8 cellular contexts compared by ENCODE assay signal in genomic region chr1:32741417-32742131, GRCh38. TPM values are rescaled to one million over a fixed set of nuclear protein-coding genes. Genes with fewer than 3 reads are reported as not detected.
DNase-seq lines count a peak whose midpoint lies in the region; ATAC-seq and TF ChIP-seq lines count a peak whose summit lies in the region.

No MANE protein-coding gene starts in this region.

- peak overlapping the region in 1 of 10 donors; percentile 72 for H3K27ac Mint-ChIP-seq in naive thymus-derived CD8-positive, alpha-beta T cell

- peaks cover 0 to 5% (median under 1%) of the 10 kb centered on the region in 4 donors for H3K4me1 Mint-ChIP-seq in naive thymus-derived CD8-positive, alpha-beta T cell

- H3K4me3 Mint-ChIP-seq in naive thymus-derived CD8-positive, alpha-beta T cell: peak overlapping the region; percentile 65 to 82 (median 74)

- no peak for TF ChIP-seq POLR2A in erythroblast (IDR thresholded peaks at IDR 0.05; ENCODE audit: low read length)

- H3K9me3 Mint-ChIP-seq in naive thymus-derived CD8-positive, alpha-beta T cell: no peaks in the 10 kb centered on the region

- POLR2A ChIA-PET in naive thymus-derived CD8-positive, alpha-beta T cell (lab: Charles Lee): no interaction called here

- peaks cover 2 to 34% (median 16%) of the 10 kb centered on the region in 5 donors for H3K27me3 Mint-ChIP-seq in naive thymus-derived CD8-positive, alpha-beta T cell

- ATAC-seq in naive thymus-derived CD8-positive, alpha-beta T cell: peak; percentile 20 to 61
- ATAC-seq in GM21786 (IDR thresholded peaks at IDR 0.05; ENCODE audit: unreplicated experiment) (no peak), GM18502 (IDR thresholded peaks at IDR 0.05; ENCODE audit: poor library complexity, unreplicated experiment) (no peak)

- H3K36me3 Mint-ChIP-seq in naive thymus-derived CD8-positive, alpha-beta T cell: no peaks in the 10 kb centered on the region

- peak; percentile 9 for DNase-seq in NOMO-1 treated with DMSO at 0.1 percent for 48 hours (lab: John Stamatoyannopoulos, UW; ENCODE audit: unreplicated experiment)
- no peak for DNase-seq in NOMO-1 treated with dmso at 0.1 percent for 144 hours (lab: John Stamatoyannopoulos, UW; ENCODE audit: unreplicated experiment)
- DNase-seq in RPMI8226: peak; percentile 56
- peak; percentile 47 to 64 for DNase-seq in erythroblast (lab: John Stamatoyannopoulos, UW)
- no peak for DNase-seq in naive thymus-derived CD8-positive, alpha-beta T cell
- DNase-seq in activated effector memory CD4-positive, alpha-beta T cell treated with Interleukin-2 at 50 U/mL for 16 hours: no peak

RNA-seq across cellular contexts. Expression of gene SYNC, which starts 39.0 kb away (rescaled TPM):
- total RNA-seq in naive thymus-derived CD8-positive, alpha-beta T cell: not detected
- polyA plus RNA-seq in naive thymus-derived CD8-positive, alpha-beta T cell: not detected

Comparison
In these comparisons a context has a peak if more than half of its experiments do, and no peak if none do; other contexts are left out.
1. DNase-seq: peak in NOMO-1 treated with DMSO at 0.1 percent for 48 hours (single experiment), RPMI8226 (single experiment) and erythroblast (2 of 2); none in NOMO-1 treated with dmso at 0.1 percent for 144 hours (single experiment), naive thymus-derived CD8-positive, alpha-beta T cell (0 of 10) and activated effector memory CD4-positive, alpha-beta T cell treated with Interleukin-2 at 50 U/mL for 16 hours (single experiment).
2. ATAC-seq: peak in naive thymus-derived CD8-positive, alpha-beta T cell (2 of 2); none in GM21786 (single experiment) and GM18502 (single experiment).